ENCODE assay signal across 13 cellular contexts in the genomic region with DNA sequence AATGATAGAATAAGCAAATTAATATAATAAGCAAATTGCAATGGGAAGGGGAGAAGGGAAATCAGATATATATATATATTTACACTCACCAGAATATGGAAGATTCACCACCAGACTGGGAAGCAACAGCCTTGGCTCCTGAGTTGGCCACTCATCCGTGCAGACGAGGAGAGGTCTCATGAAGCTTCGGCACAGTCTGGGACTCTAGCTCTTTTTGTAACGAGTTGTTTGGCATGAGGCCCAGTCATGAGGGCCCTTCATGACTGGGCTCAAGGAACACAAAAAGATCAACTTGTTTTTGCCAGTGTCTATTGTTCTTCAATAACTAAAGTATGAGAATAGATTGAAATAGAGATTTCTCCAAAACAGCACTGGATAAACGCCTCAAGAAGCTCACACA.
DNase-seq lines count a peak whose midpoint lies in the region.
"Had no signal": no experiment of that assay in that cellular context is flagged by ENCODE, and none has a peak within 500 bp of the region (broad histone marks: within the 10 kb centered on the region; RNA-seq: fewer than 3 reads in every experiment).

No MANE protein-coding gene starts in this region.

- intact Hi-C loops in head of caudate nucleus (cut with DNase I): no loop called here

- DNase-seq in DMS79 treated with DMSO at 0.1 percent for 48 hours (lab: John Stamatoyannopoulos, UW) (peak; percentile 45), NCI-H1105 (lab: John Stamatoyannopoulos, UW) (peak; percentile 35), NCI-H510A (lab: John Stamatoyannopoulos, UW) (peak; percentile 10), head of caudate nucleus (peak in 24 of 42 donors; percentile 13 to 82 (median 30)), HT-29 (ENCODE audit: low spot score) (no peak), NCI-H2227 (lab: John Stamatoyannopoulos, UW; ENCODE audit: unreplicated experiment) (no peak), epidermal melanocyte (ENCODE audit: insufficient read length, low spot score) (no peak)
- DNase-seq in activated CD8-positive, alpha-beta memory T cell treated with anti-CD3 and anti-CD28 coated beads, Interleukin-2, amount 50 U/mL, for 4 hours: no peak
- DNase-seq: H7, MM.1S, NCI-H1930, NCI-H69, SIG-M5 had no signal

Comparison
In these comparisons a context has a peak if more than half of its experiments do, and no peak if none do; other contexts are left out.
1. DNase-seq: peak in DMS79 treated with DMSO at 0.1 percent for 48 hours (single experiment), NCI-H1105 (single experiment), NCI-H510A (single experiment) and head of caudate nucleus (24 of 42); none in HT-29 (single experiment), activated CD8-positive, alpha-beta memory T cell treated with anti-CD3 and anti-CD28 coated beads, Interleukin-2, amount 50 U/mL, for 4 hours (single experiment), NCI-H2227 (single experiment) and epidermal melanocyte (single experiment).